In the genomic region with DNA sequence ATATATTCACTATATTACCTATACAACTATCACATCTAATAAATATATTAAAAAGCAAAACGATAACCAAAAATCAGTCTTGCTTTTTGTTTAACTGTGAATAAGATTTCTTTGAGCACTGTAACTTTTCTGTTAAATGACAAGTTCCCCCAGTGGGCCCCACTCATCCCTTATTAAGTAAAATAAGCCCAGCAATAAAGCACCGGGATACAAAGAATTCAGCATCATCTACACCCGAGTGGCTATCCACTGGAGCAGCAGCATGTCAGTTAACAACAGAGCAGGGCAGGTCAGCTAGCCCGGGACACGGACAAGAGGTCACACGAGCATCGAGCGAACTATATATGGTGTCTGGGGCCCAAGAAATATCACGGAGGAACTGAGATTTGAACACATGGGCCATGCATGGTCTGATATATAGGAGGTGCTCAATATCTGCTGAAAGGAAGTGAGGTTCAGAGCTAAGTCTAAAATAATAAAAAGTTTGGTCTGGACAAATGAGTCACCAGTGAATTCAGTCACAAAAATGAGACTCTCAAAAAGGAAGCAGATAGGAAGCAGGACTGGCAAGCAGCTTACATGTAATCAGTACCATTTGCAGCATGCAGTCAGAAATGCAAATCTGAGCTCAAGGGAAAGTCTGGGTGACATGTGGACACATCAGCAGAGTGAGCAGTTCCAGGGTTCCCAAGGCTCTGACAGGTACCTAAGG, we compare ENCODE assay signal across 9 cellular contexts. TPM values are rescaled to one million over a fixed set of nuclear protein-coding genes. Genes with fewer than 3 reads are reported as not detected.
DNase-seq lines count a peak whose midpoint lies in the region; ATAC-seq lines count a peak whose summit lies in the region.
"Had no signal": no experiment of that assay in that cellular context is flagged by ENCODE, and none has a peak within 500 bp of the region (broad histone marks: within the 10 kb centered on the region; RNA-seq: fewer than 3 reads in every experiment).

No MANE protein-coding gene starts in this region.

- H3K4me1 Mint-ChIP-seq in CD8-positive, alpha-beta memory T cell: peaks cover 52 to 69% (median 62%) of the 10 kb centered on the region in 3 donors

- H3K4me3 Mint-ChIP-seq in CD8-positive, alpha-beta memory T cell: peak overlapping the region in 1 of 7 donors; percentile 73

- no peak overlapping the region for H3K27ac ChIP-seq in CD8-positive, alpha-beta memory T cell (ENCODE audit: low read depth, low read length)
- H3K27ac ChIP-seq: 22Rv1 had no signal

- peaks cover 18% of the 10 kb centered on the region for H3K4me1 ChIP-seq in CD8-positive, alpha-beta memory T cell (ENCODE audit: insufficient read depth, low read length)

- POLR2A ChIA-PET in CD8-positive, alpha-beta memory T cell (lab: Charles Lee): no interaction called here

- H3K9me3 Mint-ChIP-seq in CD8-positive, alpha-beta memory T cell: no peaks in the 10 kb centered on the region

- DNase-seq in SIG-M5 treated with dmso at 0.1 percent for 504 hours (lab: John Stamatoyannopoulos, UW; ENCODE audit: unreplicated experiment): peak; percentile 30
- no peak for DNase-seq in SIG-M5 (lab: John Stamatoyannopoulos, UW)
- peak; percentile 26 to 69 for DNase-seq in NOMO-1 (lab: John Stamatoyannopoulos, UW; ENCODE audit: unreplicated experiment in 2 of 2)
- peak; percentile 72 for DNase-seq in hepatic stellate cell (ENCODE audit: low spot score)
- no peak for DNase-seq in NCI-H1417 (lab: John Stamatoyannopoulos, UW)
- no peak for DNase-seq in CD8-positive, alpha-beta memory T cell
- DNase-seq in GDM1 (lab: John Stamatoyannopoulos, UW): no peak

- H3K9me3 ChIP-seq in CD8-positive, alpha-beta memory T cell (ENCODE audit: low read length): no peaks in the 10 kb centered on the region

- H3K27ac Mint-ChIP-seq in CD8-positive, alpha-beta memory T cell: peak overlapping the region in 1 of 8 donors; percentile 16

- H3K4me3 ChIP-seq in CD8-positive, alpha-beta memory T cell (ENCODE audit: low read length): no peak overlapping the region

- peaks cover 10 to 45% (median 12%) of the 10 kb centered on the region in 3 donors for H3K36me3 Mint-ChIP-seq in CD8-positive, alpha-beta memory T cell

- H3K27me3 Mint-ChIP-seq in CD8-positive, alpha-beta memory T cell: peaks cover 0 to 1% of the 10 kb centered on the region in 2 donors

- H3K27me3 ChIP-seq in CD8-positive, alpha-beta memory T cell (ENCODE audit: insufficient read depth, low read length, poor library complexity, severe bottlenecking): no peaks in the 10 kb centered on the region

- peaks cover 6% of the 10 kb centered on the region for H3K36me3 ChIP-seq in CD8-positive, alpha-beta memory T cell (ENCODE audit: insufficient read depth, low read length)

- peak; percentile 53 for ATAC-seq in HG02588 (IDR thresholded peaks at IDR 0.05; ENCODE audit: unreplicated experiment)

- CTCF ChIA-PET in CD8-positive, alpha-beta memory T cell (lab: Charles Lee): interaction anchor here (1.1 kb wide), 1 partner anchor 127 kb away, joined by 3 read pairs; no protein-coding TSS in a partner anchor

RNA-seq across cellular contexts. Expression of gene ERCC6, which starts 4.1 kb away (rescaled TPM):
- total RNA-seq in CD8-positive, alpha-beta memory T cell: 10 to 100 TPM; 27.0 to 27.8 TPM
- 9.8 TPM for polyA plus RNA-seq in CD8-positive, alpha-beta memory T cell

Comparison
In these comparisons a context has a peak if more than half of its experiments do, and no peak if none do; other contexts are left out.
1. DNase-seq: peak in SIG-M5 treated with dmso at 0.1 percent for 504 hours (single experiment), NOMO-1 (2 of 2) and hepatic stellate cell (single experiment); none in SIG-M5 (single experiment), NCI-H1417 (0 of 3), CD8-positive, alpha-beta memory T cell (0 of 5) and GDM1 (single experiment).